23 cellular contexts compared by ENCODE assay signal in the genomic region with DNA sequence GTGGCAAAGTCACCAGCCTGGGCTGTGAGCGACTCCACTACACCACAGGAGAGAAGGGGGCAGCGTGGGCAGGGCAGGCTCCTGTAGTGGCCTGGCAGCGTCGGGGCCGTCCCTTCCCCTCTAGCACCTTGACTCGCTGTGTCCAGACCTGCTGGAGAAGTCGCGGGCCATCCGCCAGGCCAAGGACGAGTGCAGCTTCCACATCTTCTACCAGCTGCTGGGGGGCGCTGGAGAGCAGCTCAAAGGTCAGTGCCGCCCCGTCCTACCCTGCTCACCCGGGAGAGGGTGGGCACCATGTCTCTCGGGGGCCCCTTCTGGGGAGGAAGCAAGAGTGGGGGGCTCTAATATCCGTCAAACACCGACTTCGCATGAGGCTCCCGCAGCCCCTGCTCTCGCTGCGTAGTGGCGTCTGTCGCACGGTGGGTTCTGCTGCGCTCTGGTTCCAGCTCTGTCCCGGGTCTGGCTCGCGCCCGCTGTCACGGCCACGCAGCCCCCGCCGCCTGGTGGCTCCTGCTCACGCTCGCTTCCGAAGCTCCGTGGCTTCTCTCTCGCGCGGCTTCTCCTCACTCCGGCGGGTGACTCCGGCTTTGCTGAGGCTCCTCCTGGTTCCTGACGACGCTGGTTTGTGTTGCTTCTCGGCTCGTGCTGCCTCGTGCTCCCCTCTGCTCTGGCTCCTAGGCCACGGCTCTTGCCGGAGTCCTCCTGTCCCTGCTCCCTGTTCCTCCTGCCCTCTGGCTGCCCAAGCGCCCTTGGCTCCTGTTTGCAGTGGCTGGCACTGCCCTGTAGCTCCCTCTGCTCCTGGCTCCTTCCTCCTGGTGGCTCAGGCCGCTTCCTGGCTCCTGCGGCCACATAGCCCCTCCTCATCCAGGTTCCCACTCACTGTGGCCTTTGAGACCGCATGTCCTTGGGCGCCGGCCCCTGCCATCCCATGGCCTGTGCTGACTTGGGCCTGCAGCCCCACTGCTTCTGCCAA. TPM values are rescaled to one million over a fixed set of nuclear protein-coding genes. Genes with fewer than 3 reads are reported as not detected.
A peak's percentile ranks its signal among the peaks of the same experiment; 100 is the strongest.
DNase-seq lines count a peak whose midpoint lies in the region; ATAC-seq and TF ChIP-seq lines count a peak whose summit lies in the region.
"Had no signal": no experiment of that assay in that cellular context is flagged by ENCODE, and none has a peak within 500 bp of the region (broad histone marks: within the 10 kb centered on the region; RNA-seq: fewer than 3 reads in every experiment).

No MANE protein-coding gene starts in this region.

- no peaks in the 10 kb centered on the region for H3K4me1 ChIP-seq in SK-N-SH (ENCODE audit: control insufficient read depth in 1 of 2, insufficient read depth in 2 of 2, low read depth in 1 of 2, low read length in 1 of 2)
- H3K4me1 ChIP-seq in smooth muscle cell (ENCODE audit: low read depth) = peaks cover 11% of the 10 kb centered on the region
- H3K4me1 ChIP-seq: adrenal gland, transverse colon had no signal

- no peaks in the 10 kb centered on the region for H3K9me3 Mint-ChIP-seq in activated naive CD8-positive, alpha-beta T cell treated with anti-CD3 and anti-CD28 coated beads, Interleukin-2, amount 10 ng/mL, durations not matched to agents 7 days and 5 days
- H3K9me3 Mint-ChIP-seq in activated naive CD8-positive, alpha-beta T cell treated with anti-CD3 and anti-CD28 coated beads, Interleukin-2, amount 50 U/mL, for 24 hours = no peaks in the 10 kb centered on the region
- peaks cover 0 to 10% (median 0%) of the 10 kb centered on the region in 7 donors for H3K9me3 Mint-ChIP-seq in CD14-positive monocyte
- no peaks in the 10 kb centered on the region for H3K9me3 Mint-ChIP-seq in activated CD4-positive, alpha-beta T cell treated with anti-CD3 and anti-CD28 coated beads, Interleukin-2, amount 10 ng/mL, durations not matched to agents 7 days and 5 days
- H3K9me3 Mint-ChIP-seq: activated T-helper 2 cell treated with anti-CD3 and anti-CD28 coated beads, Interferon-gamma antibody, Interleukin-2, Interleukin-4, amounts not matched to agents 10 μg/mL and 5 μg/mL and 100 μg/mL, durations not matched to agents 14 hours and 24 hours and 36 hours; effector memory CD8-positive, alpha-beta T cell; stimulated activated naive B cell treated with anti-CD40 and anti-IgM and Interleukin-4, amounts not matched to agents 10 μg/mL and 1 μg/mL and 100 μg/mL, for 72 hours had no signal

- no peaks in the 10 kb centered on the region for H4K20me1 ChIP-seq in SK-N-SH (ENCODE audit: insufficient read depth)
- H4K20me1 ChIP-seq in smooth muscle cell (ENCODE audit: low read depth) = no peaks in the 10 kb centered on the region

- no peak for TF ChIP-seq RAD21 in SK-N-SH (IDR thresholded peaks at IDR 0.05; ENCODE audit: low read length)

- no peak for ATAC-seq in activated naive CD8-positive, alpha-beta T cell treated with anti-CD3 and anti-CD28 coated beads, Interleukin-2, amount 10 ng/mL, durations not matched to agents 7 days and 5 days (ENCODE audit: low read depth)
- ATAC-seq in activated naive CD8-positive, alpha-beta T cell treated with anti-CD3 and anti-CD28 coated beads, Interleukin-2, amount 50 U/mL, for 24 hours = no peak
- ATAC-seq: effector memory CD8-positive, alpha-beta T cell; left lung; stimulated activated naive B cell treated with anti-CD40 and anti-IgM and Interleukin-4, amounts not matched to agents 10 μg/mL and 1 μg/mL and 100 μg/mL, for 72 hours had no signal

- H3F3A ChIP-seq in SK-N-SH (replicated peaks; ENCODE audit: insufficient read depth) (no peaks in the 10 kb centered on the region), smooth muscle cell (ENCODE audit: low read depth) (no peaks in the 10 kb centered on the region)

- no peaks in the 10 kb centered on the region for H3K9me2 ChIP-seq in SK-N-SH

- TF ChIP-seq EP300 in SK-N-SH (IDR thresholded peaks at IDR 0.05; ENCODE audit: borderline replicate concordance in 1 of 2, low read depth in 1 of 2, low read length in 1 of 2) = no peak

- TF ChIP-seq CTCF in SK-N-SH (IDR thresholded peaks at IDR 0.05) = peak; percentile 40; the same call in 1 of the 2 replicates
- TF ChIP-seq CTCF in smooth muscle cell (IDR thresholded peaks at IDR 0.05; ENCODE audit: borderline replicate concordance, insufficient read depth, poor library complexity, severe bottlenecking) = peak; percentile 14
- no peak for TF ChIP-seq CTCF in CD14-positive monocyte (IDR thresholded peaks at IDR 0.05)

- H3K79me2 ChIP-seq in SK-N-SH (ENCODE audit: insufficient read depth) (no peaks in the 10 kb centered on the region), smooth muscle cell (ENCODE audit: low read depth) (no peaks in the 10 kb centered on the region)

- H3K4me2 ChIP-seq in SK-N-SH = no peak overlapping the region
- H3K4me2 ChIP-seq in smooth muscle cell = peak overlapping the region; percentile 21

- no peak overlapping the region for H3K9ac ChIP-seq in SK-N-SH
- H3K9ac ChIP-seq in smooth muscle cell (ENCODE audit: low read depth) = no peak overlapping the region

- H3K4me3 ChIP-seq in SK-N-SH (ENCODE audit: low read depth in 2 of 2, low read length in 1 of 2) (no peak overlapping the region), smooth muscle cell (no peak overlapping the region)
- H3K4me3 ChIP-seq: adrenal gland, left lung, transverse colon had no signal

- intact Hi-C loops in CD14-positive monocyte (cut with micrococcal nuclease) = no loop called here

- H3K27me3 Mint-ChIP-seq in activated naive CD8-positive, alpha-beta T cell treated with anti-CD3 and anti-CD28 coated beads, Interleukin-2, amount 10 ng/mL, durations not matched to agents 7 days and 5 days = peaks cover 8% of the 10 kb centered on the region
- peaks cover 24% of the 10 kb centered on the region for H3K27me3 Mint-ChIP-seq in activated naive CD8-positive, alpha-beta T cell treated with anti-CD3 and anti-CD28 coated beads, Interleukin-2, amount 50 U/mL, for 24 hours
- peaks cover 7 to 43% (median 11%) of the 10 kb centered on the region in 3 donors for H3K27me3 Mint-ChIP-seq in CD14-positive monocyte (ENCODE audit: low read depth in 3 of 3)
- no peaks in the 10 kb centered on the region for H3K27me3 Mint-ChIP-seq in activated CD4-positive, alpha-beta T cell treated with anti-CD3 and anti-CD28 coated beads, Interleukin-2, amount 10 ng/mL, durations not matched to agents 7 days and 5 days

- H3K36me3 Mint-ChIP-seq in activated naive CD8-positive, alpha-beta T cell treated with anti-CD3 and anti-CD28 coated beads, Interleukin-2, amount 10 ng/mL, durations not matched to agents 7 days and 5 days = no peaks in the 10 kb centered on the region
- no peaks in the 10 kb centered on the region for H3K36me3 Mint-ChIP-seq in activated naive CD8-positive, alpha-beta T cell treated with anti-CD3 and anti-CD28 coated beads, Interleukin-2, amount 50 U/mL, for 24 hours (ENCODE audit: low read depth)
- no peaks in the 10 kb centered on the region for H3K36me3 Mint-ChIP-seq in CD14-positive monocyte
- no peaks in the 10 kb centered on the region for H3K36me3 Mint-ChIP-seq in activated CD4-positive, alpha-beta T cell treated with anti-CD3 and anti-CD28 coated beads, Interleukin-2, amount 10 ng/mL, durations not matched to agents 7 days and 5 days (ENCODE audit: low read depth)
- H3K36me3 Mint-ChIP-seq: CD4-positive, CD25-positive, alpha-beta regulatory T cell; stimulated activated naive B cell treated with anti-CD40 and anti-IgM and Interleukin-4, amounts not matched to agents 10 μg/mL and 1 μg/mL and 100 μg/mL, for 72 hours had no signal

- H2AFZ ChIP-seq in SK-N-SH (ENCODE audit: low read depth) (no peak overlapping the region), smooth muscle cell (ENCODE audit: low read depth) (no peak overlapping the region)

- H3K4me1 Mint-ChIP-seq in activated naive CD8-positive, alpha-beta T cell treated with anti-CD3 and anti-CD28 coated beads, Interleukin-2, amount 10 ng/mL, durations not matched to agents 7 days and 5 days = no peaks in the 10 kb centered on the region
- H3K4me1 Mint-ChIP-seq in activated naive CD8-positive, alpha-beta T cell treated with anti-CD3 and anti-CD28 coated beads, Interleukin-2, amount 50 U/mL, for 24 hours = no peaks in the 10 kb centered on the region
- H3K4me1 Mint-ChIP-seq in CD14-positive monocyte = peaks cover 22% of the 10 kb centered on the region
- no peaks in the 10 kb centered on the region for H3K4me1 Mint-ChIP-seq in activated CD4-positive, alpha-beta T cell treated with anti-CD3 and anti-CD28 coated beads, Interleukin-2, amount 10 ng/mL, durations not matched to agents 7 days and 5 days
- H3K4me1 Mint-ChIP-seq: CD4-positive, CD25-positive, alpha-beta regulatory T cell; stimulated activated naive B cell treated with anti-CD40 and anti-IgM and Interleukin-4, amounts not matched to agents 10 μg/mL and 1 μg/mL and 100 μg/mL, for 72 hours had no signal

- POLR2A ChIA-PET in activated naive CD8-positive, alpha-beta T cell treated with anti-CD3 and anti-CD28 coated beads, Interleukin-2, amount 10 ng/mL, durations not matched to agents 7 days and 5 days (lab: Charles Lee) = no interaction called here
- POLR2A ChIA-PET in SK-N-SH (lab: Yijun Ruan, JAX) = no interaction called here
- POLR2A ChIA-PET in activated CD4-positive, alpha-beta T cell treated with anti-CD3 and anti-CD28 coated beads, Interleukin-2, amount 10 ng/mL, durations not matched to agents 7 days and 5 days (lab: Charles Lee) = no interaction called here

- H3K27ac Mint-ChIP-seq in activated naive CD8-positive, alpha-beta T cell treated with anti-CD3 and anti-CD28 coated beads, Interleukin-2, amount 10 ng/mL, durations not matched to agents 7 days and 5 days = peak overlapping the region; percentile 56
- H3K27ac Mint-ChIP-seq in activated naive CD8-positive, alpha-beta T cell treated with anti-CD3 and anti-CD28 coated beads, Interleukin-2, amount 50 U/mL, for 24 hours = no peak overlapping the region
- peak overlapping the region in 2 of 7 donors; percentile 5 to 60 for H3K27ac Mint-ChIP-seq in CD14-positive monocyte
- no peak overlapping the region for H3K27ac Mint-ChIP-seq in activated CD4-positive, alpha-beta T cell treated with anti-CD3 and anti-CD28 coated beads, Interleukin-2, amount 10 ng/mL, durations not matched to agents 7 days and 5 days
- H3K27ac Mint-ChIP-seq: activated T-helper 2 cell treated with anti-CD3 and anti-CD28 coated beads, Interferon-gamma antibody, Interleukin-2, Interleukin-4, amounts not matched to agents 10 μg/mL and 5 μg/mL and 100 μg/mL, durations not matched to agents 14 hours and 24 hours and 36 hours; CD4-positive, CD25-positive, alpha-beta regulatory T cell; effector memory CD8-positive, alpha-beta T cell; stimulated activated naive B cell treated with anti-CD40 and anti-IgM and Interleukin-4, amounts not matched to agents 10 μg/mL and 1 μg/mL and 100 μg/mL, for 72 hours had no signal

- no peak overlapping the region for H3K4me3 Mint-ChIP-seq in activated naive CD8-positive, alpha-beta T cell treated with anti-CD3 and anti-CD28 coated beads, Interleukin-2, amount 10 ng/mL, durations not matched to agents 7 days and 5 days
- H3K4me3 Mint-ChIP-seq in activated naive CD8-positive, alpha-beta T cell treated with anti-CD3 and anti-CD28 coated beads, Interleukin-2, amount 50 U/mL, for 24 hours = no peak overlapping the region
- H3K4me3 Mint-ChIP-seq in CD14-positive monocyte = no peak overlapping the region
- no peak overlapping the region for H3K4me3 Mint-ChIP-seq in activated CD4-positive, alpha-beta T cell treated with anti-CD3 and anti-CD28 coated beads, Interleukin-2, amount 10 ng/mL, durations not matched to agents 7 days and 5 days
- H3K4me3 Mint-ChIP-seq: CD4-positive, CD25-positive, alpha-beta regulatory T cell; effector memory CD8-positive, alpha-beta T cell; stimulated activated naive B cell treated with anti-CD40 and anti-IgM and Interleukin-4, amounts not matched to agents 10 μg/mL and 1 μg/mL and 100 μg/mL, for 72 hours had no signal

- no peak overlapping the region for H3K27ac ChIP-seq in SK-N-SH (ENCODE audit: low read depth in 2 of 2, low read length in 1 of 2)
- no peak overlapping the region for H3K27ac ChIP-seq in smooth muscle cell (ENCODE audit: low read depth)
- H3K27ac ChIP-seq: adrenal gland, left lung, transverse colon, WERI-Rb-1 had no signal

- CTCF ChIA-PET in SK-N-SH (lab: Yijun Ruan, JAX) = no interaction called here
- CTCF ChIA-PET in activated CD4-positive, alpha-beta T cell treated with anti-CD3 and anti-CD28 coated beads, Interleukin-2, amount 10 ng/mL, durations not matched to agents 7 days and 5 days (lab: Charles Lee) = no interaction called here

- H3K36me3 ChIP-seq in SK-N-SH (replicated peaks in 1 of 2; ENCODE audit: control insufficient read depth in 1 of 2, insufficient read depth in 2 of 2, low read length in 1 of 2) (no peaks in the 10 kb centered on the region), smooth muscle cell (ENCODE audit: low read depth) (no peaks in the 10 kb centered on the region)
- H3K36me3 ChIP-seq: adrenal gland, WERI-Rb-1 had no signal

- DNase-seq in activated naive CD8-positive, alpha-beta T cell treated with anti-CD3 and anti-CD28 coated beads, Interleukin-2, amount 10 ng/mL, durations not matched to agents 7 days and 5 days = no peak
- DNase-seq in activated naive CD8-positive, alpha-beta T cell treated with anti-CD3 and anti-CD28 coated beads, Interleukin-2, amount 50 U/mL, for 24 hours = no peak
- DNase-seq in SK-N-SH = no peak
- DNase-seq in iPS-NIHi7 (ENCODE audit: extremely low spot score) = peak; percentile 74
- DNase-seq in smooth muscle cell (lab: John Stamatoyannopoulos, UW; ENCODE audit: unreplicated experiment) = no peak
- no peak for DNase-seq in CD14-positive monocyte (ENCODE audit: low spot score)
- DNase-seq in activated CD4-positive, CD25-positive, alpha-beta regulatory T cell treated with anti-CD3 and anti-CD28 coated beads, Interleukin-2, amount 50 U/mL, for 72 hours = no peak
- DNase-seq in activated CD4-positive, alpha-beta T cell treated with anti-CD3 and anti-CD28 coated beads, Interleukin-2, amount 10 ng/mL, durations not matched to agents 7 days and 5 days = no peak
- DNase-seq: 8988T; adrenal gland; CD4-positive, CD25-positive, alpha-beta regulatory T cell; central memory CD4-positive, alpha-beta T cell; effector memory CD8-positive, alpha-beta T cell; EL; GOT3; left lung; NCI-H2081 treated with DMSO at 0.1 percent for 48 hours; NCI-H526 treated with DMSO at 0.1 percent for 48 hours; stimulated activated naive B cell treated with anti-CD40 and anti-IgM and Interleukin-4, amounts not matched to agents 10 μg/mL and 1 μg/mL and 100 μg/mL, for 72 hours; transverse colon; WERI-Rb-1 had no signal

- H3K9me3 ChIP-seq in SK-N-SH (no peaks in the 10 kb centered on the region), smooth muscle cell (replicated peaks; ENCODE audit: low read depth) (no peaks in the 10 kb centered on the region)
- H3K9me3 ChIP-seq: adrenal gland, left lung, transverse colon had no signal

- WGBS in SK-N-SH (ENCODE audit: low lambda C conversion rate) = 28% methylated on average over 24 of the region's 56 CpGs
- 46% methylated on average over 55 of the region's 56 CpGs for WGBS in smooth muscle cell (ENCODE audit: low lambda C conversion rate)

- H3K27me3 ChIP-seq in SK-N-SH (ENCODE audit: insufficient read depth) (peaks cover 73% of the 10 kb centered on the region), smooth muscle cell (ENCODE audit: low read depth) (no peaks in the 10 kb centered on the region)
- H3K27me3 ChIP-seq: adrenal gland, transverse colon had no signal

RNA-seq across cellular contexts. Expression of a gene that starts 27.2 kb away (rescaled TPM):
- not detected for total RNA-seq in activated naive CD8-positive, alpha-beta T cell treated with anti-CD3 and anti-CD28 coated beads, Interleukin-2, amount 10 ng/mL, durations not matched to agents 7 days and 5 days
- polyA plus RNA-seq in SK-N-SH (2012; rRNA removed) (0.02 TPM in 1 of 2 replicates, not detected in the other), smooth muscle cell (7.5 and 27.6 TPM in 2 replicates), CD14-positive monocyte (not detected)
- polyA plus RNA-seq in SK-N-SH (2012; cell fraction: cytosol; rRNA removed) = 0.01 TPM in 1 of 2 replicates, not detected in the other
- 0.01 TPM in 1 of 2 replicates, not detected in the other for polyA plus RNA-seq in SK-N-SH (2012; cell fraction: nucleus; rRNA removed)
- total RNA-seq in smooth muscle cell = 30.6 and 44.9 TPM in 2 replicates
- not detected for total RNA-seq in activated CD4-positive, alpha-beta T cell treated with anti-CD3 and anti-CD28 coated beads, Interleukin-2, amount 10 ng/mL, durations not matched to agents 7 days and 5 days
- total RNA-seq: activated CD8-positive, alpha-beta memory T cell treated with anti-CD3 and anti-CD28 coated beads for 36 hours; activated T-helper 2 cell treated with anti-CD3 and anti-CD28 coated beads, Interferon-gamma antibody, Interleukin-2, Interleukin-4, amounts not matched to agents 10 μg/mL and 5 μg/mL and 100 μg/mL, durations not matched to agents 14 hours and 24 hours and 36 hours; CD4-positive, CD25-positive, alpha-beta regulatory T cell had no signal
- polyA plus RNA-seq: CD4-positive, CD25-positive, alpha-beta regulatory T cell had no signal

Comparison
In these comparisons a context has a peak if more than half of its experiments do, and no peak if none do; other contexts are left out.
1. RNA of a gene that starts 27.2 kb away (total RNA-seq): 30.6 to 44.9 TPM in smooth muscle cell; not detected in activated naive CD8-positive, alpha-beta T cell treated with anti-CD3 and anti-CD28 coated beads, Interleukin-2, amount 10 ng/mL, durations not matched to agents 7 days and 5 days and not detected in activated CD4-positive, alpha-beta T cell treated with anti-CD3 and anti-CD28 coated beads, Interleukin-2, amount 10 ng/mL, durations not matched to agents 7 days and 5 days; every median in the first group is over 10 times any median in the second.